In the genomic region with DNA sequence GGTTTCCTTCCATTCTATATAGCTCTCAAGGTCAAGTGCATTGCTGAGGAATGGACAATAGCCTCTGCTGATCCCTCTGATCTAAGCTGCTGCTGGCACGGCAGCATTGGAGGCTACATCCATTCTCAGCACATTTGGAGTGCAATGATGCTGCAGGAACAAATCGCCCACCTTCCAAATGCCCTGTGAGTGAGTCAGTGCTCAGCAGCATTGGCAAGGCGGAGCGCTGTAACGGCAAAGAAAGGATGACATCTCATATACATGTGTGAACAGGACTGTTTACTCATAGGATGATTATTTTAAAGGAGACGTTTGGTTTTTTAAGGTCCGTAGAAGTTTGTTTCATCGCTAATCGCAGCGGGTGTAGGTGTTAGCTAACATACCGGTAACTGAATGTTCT, we compare ENCODE assay signal across 12 cellular contexts.
DNase-seq lines count a peak whose midpoint lies in the region; ATAC-seq and TF ChIP-seq lines count a peak whose summit lies in the region.
"Had no signal": no experiment of that assay in that cellular context is flagged by ENCODE, and none has a peak within 500 bp of the region (broad histone marks: within the 10 kb centered on the region; RNA-seq: fewer than 3 reads in every experiment).

No MANE protein-coding gene starts in this region.

- no TSS peak for BruUV-seq in Panc1 (replicated peaks; lab: Mats Ljungman, UMichigan)

- H3K9me3 ChIP-seq in Panc1 (ENCODE audit: control insufficient read depth, insufficient read depth, low read depth, low read length) = no peaks in the 10 kb centered on the region
- H3K9me3 ChIP-seq: testis had no signal

- H3K27ac Mint-ChIP-seq in stimulated activated naive B cell treated with anti-CD40 and anti-IgM and Interleukin-4, amounts not matched to agents 10 μg/mL and 1 μg/mL and 100 μg/mL, for 72 hours = no peak overlapping the region
- H3K27ac Mint-ChIP-seq in immature natural killer cell = no peak overlapping the region

- H3K9me3 Mint-ChIP-seq in stimulated activated naive B cell treated with anti-CD40 and anti-IgM and Interleukin-4, amounts not matched to agents 10 μg/mL and 1 μg/mL and 100 μg/mL, for 72 hours = no peaks in the 10 kb centered on the region
- H3K9me3 Mint-ChIP-seq in immature natural killer cell = no peaks in the 10 kb centered on the region
- H3K9me3 Mint-ChIP-seq: neural crest cell had no signal

- H3K36me3 Mint-ChIP-seq in stimulated activated naive B cell treated with anti-CD40 and anti-IgM and Interleukin-4, amounts not matched to agents 10 μg/mL and 1 μg/mL and 100 μg/mL, for 72 hours = no peaks in the 10 kb centered on the region
- H3K36me3 Mint-ChIP-seq in immature natural killer cell = no peaks in the 10 kb centered on the region

- in situ Hi-C loops in Panc1 (cut with HindIII; ENCODE audit: low pct_unique_long_range_greater_than_20kb, low sequenced_read_pairs) = no loop called here

- peaks cover 7 to 14% of the 10 kb centered on the region in 2 donors for H3K27me3 Mint-ChIP-seq in stimulated activated naive B cell treated with anti-CD40 and anti-IgM and Interleukin-4, amounts not matched to agents 10 μg/mL and 1 μg/mL and 100 μg/mL, for 72 hours
- H3K27me3 Mint-ChIP-seq in immature natural killer cell (ENCODE audit: low read depth in 3 of 3) = peaks cover 0 to 3% (median 2%) of the 10 kb centered on the region in 3 donors

- CTCF ChIA-PET in Panc1 (lab: Charles Lee) = interaction anchor here (1.0 kb wide), 1 partner anchor 607 kb away, joined by 3 read pairs; no protein-coding TSS in a partner anchor

- peaks cover 7% of the 10 kb centered on the region; the same call in 1 of the 2 replicates for H3K4me1 ChIP-seq in Panc1 (ENCODE audit: control insufficient read depth, insufficient read depth, low read length)
- H3K4me1 ChIP-seq: testis had no signal

- POLR2A ChIA-PET in Panc1 (lab: Charles Lee) = interaction anchor here (0.6 kb wide), 1 partner anchor 9 kb away, joined by 3 read pairs; no protein-coding TSS in a partner anchor

- peak; percentile 60 for DNase-seq in H4 (ENCODE audit: low spot score)
- DNase-seq in Panc1 (ENCODE audit: low read depth, low spot score) = no peak
- peak; percentile 61 for DNase-seq in dedifferentiated amniotic fluid mesenchymal stem cell (ENCODE audit: extremely low spot score)
- DNase-seq in posterior cingulate gyrus = peak in 8 of 10 donors; percentile 57 to 94 (median 64)
- no peak for DNase-seq in stimulated activated naive B cell treated with anti-CD40 and anti-IgM and Interleukin-4, amounts not matched to agents 10 μg/mL and 1 μg/mL and 100 μg/mL, for 72 hours
- no peak for DNase-seq in NCI-H510A (lab: John Stamatoyannopoulos, UW)
- no peak for DNase-seq in immature natural killer cell
- no peak for DNase-seq in NCI-H82 treated with DMSO at 0.1 percent for 48 hours (lab: John Stamatoyannopoulos, UW; ENCODE audit: unreplicated experiment)
- DNase-seq: effector CD8-positive, alpha-beta T cell; testis had no signal

- peaks cover 3% of the 10 kb centered on the region; the same call in 1 of the 2 replicates for H3K27me3 ChIP-seq in Panc1 (ENCODE audit: control insufficient read depth, insufficient read depth, low read length)
- H3K27me3 ChIP-seq: testis had no signal

- peak; percentile 90 for ATAC-seq in Panc1
- ATAC-seq in stimulated activated naive B cell treated with anti-CD40 and anti-IgM and Interleukin-4, amounts not matched to agents 10 μg/mL and 1 μg/mL and 100 μg/mL, for 72 hours (replicated peaks) = no peak

- H3K36me3 ChIP-seq in Panc1 (ENCODE audit: control insufficient read depth, insufficient read depth, low read length) = no peaks in the 10 kb centered on the region
- H3K36me3 ChIP-seq: WERI-Rb-1 had no signal

- no peak overlapping the region for H3K27ac ChIP-seq in Panc1 (ENCODE audit: low read length)
- H3K27ac ChIP-seq: testis, WERI-Rb-1 had no signal

- no peak for TF ChIP-seq CTCF in Panc1 (IDR thresholded peaks at IDR 0.05)

- intact Hi-C loops in Panc1 (cut with micrococcal nuclease; ENCODE audit: unreplicated experiment) (loop anchor here (10.0 kb wide), 2 partner anchors 130 to 610 kb away; a partner anchor contains a TSS), posterior cingulate gyrus (cut with DNase I) (loop anchor here (5.0 kb wide), 1 partner anchor 613 kb away; no protein-coding TSS in a partner anchor)

- peaks cover 2 to 4% of the 10 kb centered on the region in 2 donors for H3K4me1 Mint-ChIP-seq in stimulated activated naive B cell treated with anti-CD40 and anti-IgM and Interleukin-4, amounts not matched to agents 10 μg/mL and 1 μg/mL and 100 μg/mL, for 72 hours
- H3K4me1 Mint-ChIP-seq in immature natural killer cell = peaks cover 0 to 2% of the 10 kb centered on the region in 2 donors

- H3K4me3 ChIP-seq in Panc1 (ENCODE audit: low read depth in 2 of 2, low read length in 2 of 2) = no peak overlapping the region
- H3K4me3 ChIP-seq: testis had no signal

- no peak overlapping the region for H3K4me3 Mint-ChIP-seq in stimulated activated naive B cell treated with anti-CD40 and anti-IgM and Interleukin-4, amounts not matched to agents 10 μg/mL and 1 μg/mL and 100 μg/mL, for 72 hours
- no peak overlapping the region for H3K4me3 Mint-ChIP-seq in immature natural killer cell
- H3K4me3 Mint-ChIP-seq: neural crest cell had no signal

Comparison
In these comparisons a context has a peak if more than half of its experiments do, and no peak if none do; other contexts are left out.
1. DNase-seq: peak in H4 (single experiment), dedifferentiated amniotic fluid mesenchymal stem cell (single experiment) and posterior cingulate gyrus (8 of 10); none in Panc1 (single experiment), stimulated activated naive B cell treated with anti-CD40 and anti-IgM and Interleukin-4, amounts not matched to agents 10 μg/mL and 1 μg/mL and 100 μg/mL, for 72 hours (single experiment), NCI-H510A (single experiment), immature natural killer cell (0 of 3) and NCI-H82 treated with DMSO at 0.1 percent for 48 hours (single experiment).